In the genomic region with DNA sequence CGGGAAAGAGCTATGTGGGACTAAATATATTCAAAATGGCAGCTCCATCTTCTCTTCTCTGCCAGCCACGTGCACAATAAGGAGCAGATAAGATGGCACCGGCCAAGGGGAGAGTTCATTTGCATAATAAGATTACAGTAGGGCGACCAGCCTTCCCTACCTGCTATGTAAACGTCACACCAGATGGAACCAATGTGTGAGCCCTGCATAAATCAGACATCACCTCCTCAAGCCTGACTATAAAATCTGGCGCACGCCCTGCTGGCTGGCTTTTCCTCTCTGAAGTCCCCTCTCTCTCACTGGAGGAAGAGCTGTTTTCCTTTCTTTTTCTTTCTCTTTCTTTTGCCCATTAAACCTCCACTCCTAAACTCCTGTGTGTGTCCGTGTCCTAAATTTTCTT, we compare ENCODE assay signal across 18 cellular contexts.
"Had no signal": no experiment of that assay in that cellular context is flagged by ENCODE, and none has a peak within 500 bp of the region (broad histone marks: within the 10 kb centered on the region; RNA-seq: fewer than 3 reads in every experiment).

No MANE protein-coding gene starts in this region.

- H3K27ac ChIP-seq: sigmoid colon, testis had no signal

- H3K4me3 ChIP-seq: sigmoid colon, testis had no signal

- H3K9me3 ChIP-seq: testis had no signal

- H3K27me3 ChIP-seq: sigmoid colon, testis had no signal

- H3K36me3 ChIP-seq: sigmoid colon had no signal

- ATAC-seq: activated CD8-positive, alpha-beta T cell treated with anti-CD3 and anti-CD28 coated beads for 36 hours; activated naive CD8-positive, alpha-beta T cell treated with anti-CD3 and anti-CD28 coated beads, Interleukin-2, amount 50 U/mL, for 24 hours; effector memory CD8-positive, alpha-beta T cell; left cardiac atrium; natural killer cell; stimulated activated memory B cell treated with anti-CD40 and anti-IgM and Interleukin-4, amounts not matched to agents 10 μg/mL and 1 μg/mL and 100 μg/mL, for 72 hours had no signal

- H3K4me1 ChIP-seq: testis had no signal

- DNase-seq: activated CD4-positive, alpha-beta T cell treated with anti-CD3 and anti-CD28 coated beads, Interleukin-2, amount 10 ng/mL, durations not matched to agents 24 days and 14 days; activated CD8-positive, alpha-beta T cell treated with anti-CD3 and anti-CD28 coated beads for 36 hours; activated effector memory CD4-positive, alpha-beta T cell treated with Interleukin-2 at 50 U/mL for 16 hours; activated naive CD4-positive, alpha-beta T cell treated with anti-CD3 and anti-CD28 coated beads, Interleukin-2, amount 10 ng/mL, durations not matched to agents 7 days and 5 days; activated naive CD8-positive, alpha-beta T cell treated with anti-CD3 and anti-CD28 coated beads, Interleukin-2, amount 50 U/mL, for 24 hours; activated T-cell treated with anti-CD3 and anti-CD28 coated beads, Interleukin-2, amount 50 U/mL, for 24 hours; anterior cingulate cortex; caudate nucleus; effector memory CD8-positive, alpha-beta T cell; foreskin fibroblast; left cardiac atrium; mesenchymal stem cell; natural killer cell; posterior cingulate gyrus; sigmoid colon; stimulated activated CD4-positive, alpha-beta T cell treated with anti-CD3 and anti-CD28 coated beads, Interleukin-4, amount 100 ng/mL, for 4 hours; testis had no signal
